Comparison of ENCODE assay signal across 8 cellular contexts in genomic region chr19:10872551-10873107, GRCh38. TPM values are rescaled to one million over a fixed set of nuclear protein-coding genes. Genes with fewer than 3 reads are reported as not detected.
A peak's percentile ranks its signal among the peaks of the same experiment; 100 is the strongest.
DNase-seq lines count a peak whose midpoint lies in the region; ATAC-seq and TF ChIP-seq lines count a peak whose summit lies in the region.

No MANE protein-coding gene starts in this region.

- no peak for TF ChIP-seq CTCF in lower leg skin (IDR thresholded peaks at IDR 0.05)
- no peak for TF ChIP-seq CTCF in thyroid gland (IDR thresholded peaks at IDR 0.05)

- peaks cover 10% of the 10 kb centered on the region in 2 donors for H3K4me1 ChIP-seq in thyroid gland

- H3K27me3 Mint-ChIP-seq in activated naive CD8-positive, alpha-beta T cell, result no peaks in the 10 kb centered on the region

- intact Hi-C loops in lower leg skin (cut with DNase I; ENCODE audit: low total_unique reads), result loop anchor here (10.0 kb wide), 1 partner anchor 52 kb away; the partner anchor contains the start of genes TIMM29 and YIPF2
- intact Hi-C loops in thyroid gland (cut with DNase I), result loop anchor here (10.0 kb wide), 1 partner anchor 52 kb away; the partner anchor contains the start of genes TIMM29 and YIPF2

- H3K36me3 Mint-ChIP-seq in activated naive CD8-positive, alpha-beta T cell, result no peaks in the 10 kb centered on the region

- no peak for ATAC-seq in activated CD4-positive, CD25-positive, alpha-beta regulatory T cell treated with anti-CD3 and anti-CD28 coated beads, Interleukin-2, amount 50 U/mL, for 24 hours

- DNase-seq in activated T-cell treated with anti-CD3 and anti-CD28 coated beads for 24 hours (ENCODE audit: low read depth) (peak; percentile 23), lower leg skin (ENCODE audit: low spot score in 2 of 2) (no peak), thyroid gland (no peak), HT-29 (ENCODE audit: low spot score) (no peak), middle frontal gyrus (ENCODE audit: extremely low spot score, low spot score) (no peak)
- no peak for DNase-seq in activated T-cell treated with anti-CD3 and anti-CD28 coated beads, Interleukin-2, amount 50 U/mL, for 1 hour

- TF ChIP-seq POLR2A in lower leg skin (IDR thresholded peaks at IDR 0.05) (no peak), thyroid gland (IDR thresholded peaks at IDR 0.05) (no peak)

- WGBS in lower leg skin, 2 donors, result 8 to 11% methylated on average over 16 of the region's 16 CpGs
- WGBS in thyroid gland, 2 donors, result 14 to 18% methylated on average over 16 of the region's 16 CpGs

- peak overlapping the region; percentile 77 for H3K27ac Mint-ChIP-seq in activated naive CD8-positive, alpha-beta T cell

- no peaks in the 10 kb centered on the region for H3K9me3 Mint-ChIP-seq in activated naive CD8-positive, alpha-beta T cell (ENCODE audit: low read depth)

- no peaks in the 10 kb centered on the region for H3K9me3 ChIP-seq in thyroid gland

- H3K27ac ChIP-seq in thyroid gland, result peak overlapping the region in 1 of 3 donors; percentile 47

- no peaks in the 10 kb centered on the region for H3K36me3 ChIP-seq in thyroid gland

- H3K4me3 ChIP-seq in lower leg skin (ENCODE audit: low read depth, poor library complexity, severe bottlenecking) (peak overlapping the region; percentile 77), thyroid gland (replicated peaks in 1 of 3) (peak overlapping the region; percentile 70 to 79 (median 78))

- peak overlapping the region; percentile 88 for H3K4me3 Mint-ChIP-seq in activated naive CD8-positive, alpha-beta T cell

- no peaks in the 10 kb centered on the region for H3K27me3 ChIP-seq in thyroid gland

- H3K4me1 Mint-ChIP-seq in activated naive CD8-positive, alpha-beta T cell (ENCODE audit: low read depth), result peaks cover 25% of the 10 kb centered on the region

RNA-seq across cellular contexts. Expression of gene CARM1, which starts 1.3 kb away (rescaled TPM):
- total RNA-seq in lower leg skin (10 to 100 TPM; 19.8 to 24.9 (median 21.2) TPM), thyroid gland (10 to 100 TPM; 12.2 to 14.8 (median 13.1) TPM)
- total RNA-seq in HT-29 (2014; rRNA removed; shearing (Covaris generic)), result 40.7 and 46.0 TPM in 2 replicates

RNA-seq across cellular contexts. Expression of gene C19orf38, which starts 24.4 kb away (rescaled TPM):
- total RNA-seq in lower leg skin (under 1 TPM in 2 of 4 donors, not detected in 2; 0.42 to 0.91 TPM), thyroid gland (1 to 10 TPM in 2 of 4 donors, not detected in 2; 1.5 to 1.7 TPM)
- total RNA-seq in HT-29 (2014; rRNA removed; shearing (Covaris generic)), result 0.13 TPM in 1 of 2 replicates, not detected in the other

RNA-seq across cellular contexts. Expression of gene TMED1, which starts 36.6 kb away (rescaled TPM):
- total RNA-seq in lower leg skin (10 to 100 TPM; 14.4 to 34.9 (median 26.5) TPM), thyroid gland (10 to 100 TPM; 41.2 to 71.3 (median 48.7) TPM)
- total RNA-seq in HT-29 (2014; rRNA removed; shearing (Covaris generic)), result 30.7 and 34.0 TPM in 2 replicates

RNA-seq across cellular contexts. Expression of gene YIPF2, which starts 55.8 kb away (rescaled TPM):
- total RNA-seq in lower leg skin (10 to 100 TPM; 38.4 to 55.3 (median 47.8) TPM), thyroid gland (100 to 1,000 TPM in 2 of 4 donors, 10 to 100 TPM in 2; 85.1 to 127 (median 104) TPM)
- 94.6 and 106 TPM in 2 replicates for total RNA-seq in HT-29 (2014; rRNA removed; shearing (Covaris generic))

RNA-seq across cellular contexts. Expression of gene TIMM29, which starts 56.0 kb away (rescaled TPM):
- total RNA-seq in lower leg skin (10 to 100 TPM; 39.6 to 53.2 (median 49.8) TPM), thyroid gland (10 to 100 TPM; 19.6 to 39.5 (median 33.4) TPM)
- total RNA-seq in HT-29 (2014; rRNA removed; shearing (Covaris generic)), result 34.1 and 37.6 TPM in 2 replicates
